ENCODE assay signal across 23 cellular contexts in the genomic region with DNA sequence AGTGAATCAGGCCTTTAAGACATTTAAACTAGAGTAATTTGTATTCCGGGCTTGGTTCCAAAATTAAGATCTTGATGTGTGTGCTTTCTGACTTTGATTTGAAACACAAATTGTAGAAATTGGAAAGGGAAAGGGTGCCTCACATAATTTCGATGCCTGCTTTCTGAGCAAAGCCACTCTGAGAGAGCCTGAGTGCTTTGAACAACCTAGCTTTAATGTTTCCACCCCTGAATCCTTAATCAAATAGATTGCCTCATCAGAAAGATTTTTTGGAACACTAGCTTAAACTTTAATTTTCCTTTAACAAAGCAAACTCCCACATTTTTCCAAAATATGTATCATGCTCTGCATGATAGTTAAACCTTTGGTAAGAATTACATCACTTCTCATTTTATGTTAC.
DNase-seq lines count a peak whose midpoint lies in the region; ATAC-seq and TF ChIP-seq lines count a peak whose summit lies in the region.
"Had no signal": no experiment of that assay in that cellular context is flagged by ENCODE, and none has a peak within 500 bp of the region (broad histone marks: within the 10 kb centered on the region; RNA-seq: fewer than 3 reads in every experiment).

No MANE protein-coding gene starts in this region.

- H3K4me3 ChIP-seq in GM23248: no peak overlapping the region
- H3K4me3 ChIP-seq: Peyer's patch, SJCRH30 had no signal

- H3K9me3 ChIP-seq in GM23248 (ENCODE audit: low read depth): no peaks in the 10 kb centered on the region
- H3K9me3 ChIP-seq: Peyer's patch, SJCRH30 had no signal

- peaks cover 30% of the 10 kb centered on the region for H3K4me1 Mint-ChIP-seq in nephron
- no peaks in the 10 kb centered on the region for H3K4me1 Mint-ChIP-seq in activated CD4-positive, alpha-beta T cell treated with anti-CD3 and anti-CD28 coated beads for 36 hours
- H3K4me1 Mint-ChIP-seq: B cell, CD14-positive monocyte, IgD-negative memory B cell had no signal

- no peaks in the 10 kb centered on the region for H3K36me3 ChIP-seq in GM23248 (ENCODE audit: low read depth)
- H3K36me3 ChIP-seq: Peyer's patch, SJCRH30 had no signal

- no peak for DNase-seq in GM23248
- peak; percentile 24 for DNase-seq in OCI-M1 (lab: John Stamatoyannopoulos, UW)
- peak; percentile 58 for DNase-seq in fibroblast of peridontal ligament (ENCODE audit: extremely low read depth)
- DNase-seq in activated CD4-positive, alpha-beta T cell treated with anti-CD3 and anti-CD28 coated beads for 36 hours: no peak
- no peak for DNase-seq in T-helper 1 cell
- DNase-seq: EL; GF-D8; MV-4-11; NCI-H1105 treated with DMSO at 0.1 percent for 48 hours; NCI-H1694; NCI-H2081; NCI-H446 treated with DMSO at 0.1 percent for 48 hours; NCI-H526 treated with DMSO at 0.1 percent for 48 hours; NK-92 treated with Interleukin-12 subunit alpha and Interleukin-12 subunit beta, amount 100 ng/mL, for 24 hours; Peyer's patch; SJCRH30; SW 1271 had no signal

- H3K27ac Mint-ChIP-seq in nephron: peak overlapping the region; percentile 57 to 87 (median 87)
- no peak overlapping the region for H3K27ac Mint-ChIP-seq in activated CD4-positive, alpha-beta T cell treated with anti-CD3 and anti-CD28 coated beads for 36 hours
- H3K27ac Mint-ChIP-seq: B cell, CD14-positive monocyte, IgD-negative memory B cell had no signal

- no peak overlapping the region for H3K9ac ChIP-seq in GM23248

- H3K4me3 Mint-ChIP-seq in nephron: no peak overlapping the region
- no peak overlapping the region for H3K4me3 Mint-ChIP-seq in activated CD4-positive, alpha-beta T cell treated with anti-CD3 and anti-CD28 coated beads for 36 hours
- H3K4me3 Mint-ChIP-seq: B cell, CD14-positive monocyte, IgD-negative memory B cell had no signal

- H3K79me2 ChIP-seq in GM23248 (ENCODE audit: insufficient read depth): no peaks in the 10 kb centered on the region

- CTCF ChIA-PET in activated CD4-positive, alpha-beta T cell treated with anti-CD3 and anti-CD28 coated beads for 36 hours (lab: Charles Lee): interaction anchor here (0.7 to 2.7 kb wide), 3 partner anchors 11 to 326 kb away, joined by 3 to 12 read pairs (median 3); no protein-coding TSS in a partner anchor

- 9 to 12% methylated on average over 2 of the region's 2 CpGs for WGBS in GM23248 (ENCODE audit: low coverage in 1 of 2, low lambda C conversion rate in 2 of 2, missing lambda C conversion rate in 2 of 2), 2 experiments

- POLR2A ChIA-PET in activated CD4-positive, alpha-beta T cell treated with anti-CD3 and anti-CD28 coated beads for 36 hours (lab: Charles Lee): no interaction called here

- no peaks in the 10 kb centered on the region for H3K9me2 ChIP-seq in GM23248 (ENCODE audit: insufficient read depth)

- H3F3A ChIP-seq in GM23248 (ENCODE audit: insufficient read depth): no peaks in the 10 kb centered on the region

- intact Hi-C loops in activated CD4-positive, alpha-beta T cell treated with anti-CD3 and anti-CD28 coated beads for 36 hours (cut with DNase I, micrococcal nuclease): no loop called here

- H3K27me3 Mint-ChIP-seq in nephron (ENCODE audit: low read depth): no peaks in the 10 kb centered on the region
- H3K27me3 Mint-ChIP-seq in activated CD4-positive, alpha-beta T cell treated with anti-CD3 and anti-CD28 coated beads for 36 hours: no peaks in the 10 kb centered on the region
- H3K27me3 Mint-ChIP-seq: B cell, IgD-negative memory B cell had no signal

- no peak for ATAC-seq in activated CD4-positive, alpha-beta T cell treated with anti-CD3 and anti-CD28 coated beads for 36 hours
- no peak for ATAC-seq in HG02970 (IDR thresholded peaks at IDR 0.05; ENCODE audit: low FRiP score, unreplicated experiment)
- ATAC-seq: HCT116 had no signal

- peak overlapping the region; percentile 34; the same call in 1 of the 2 replicates for H2AFZ ChIP-seq in GM23248

- in situ Hi-C loops in GM23248 (cut with MboI): no loop called here

- H3K27me3 ChIP-seq in GM23248 (replicated peaks; ENCODE audit: insufficient read depth): no peaks in the 10 kb centered on the region
- H3K27me3 ChIP-seq: Peyer's patch, SJCRH30 had no signal

- H3K27ac ChIP-seq in GM23248: no peak overlapping the region
- H3K27ac ChIP-seq: Peyer's patch, SJCRH30 had no signal

- peaks cover 2% of the 10 kb centered on the region for H3K9me3 Mint-ChIP-seq in nephron
- no peaks in the 10 kb centered on the region for H3K9me3 Mint-ChIP-seq in activated CD4-positive, alpha-beta T cell treated with anti-CD3 and anti-CD28 coated beads for 36 hours (ENCODE audit: low read depth)
- H3K9me3 Mint-ChIP-seq: IgD-negative memory B cell had no signal

- no peaks in the 10 kb centered on the region for H3K36me3 Mint-ChIP-seq in nephron (ENCODE audit: low read depth)
- no peaks in the 10 kb centered on the region for H3K36me3 Mint-ChIP-seq in activated CD4-positive, alpha-beta T cell treated with anti-CD3 and anti-CD28 coated beads for 36 hours (ENCODE audit: low read depth)
- H3K36me3 Mint-ChIP-seq: CD14-positive monocyte, IgD-negative memory B cell had no signal

- no peak overlapping the region for H3K4me2 ChIP-seq in GM23248 (ENCODE audit: unreplicated experiment)

- no peak for TF ChIP-seq CTCF in nephron (IDR thresholded peaks at IDR 0.05; ENCODE audit: unreplicated experiment in 3 of 3)

- no peaks in the 10 kb centered on the region for H4K20me1 ChIP-seq in GM23248 (ENCODE audit: insufficient read depth)

- H3K4me1 ChIP-seq in GM23248 (ENCODE audit: insufficient read depth): peaks cover 7% of the 10 kb centered on the region
- H3K4me1 ChIP-seq: Peyer's patch had no signal

Comparison
In these comparisons a context has a peak if more than half of its experiments do, and no peak if none do; other contexts are left out.
1. DNase-seq: peak in OCI-M1 (single experiment) and fibroblast of peridontal ligament (single experiment); none in GM23248 (single experiment), activated CD4-positive, alpha-beta T cell treated with anti-CD3 and anti-CD28 coated beads for 36 hours (single experiment) and T-helper 1 cell (0 of 5).